ENCODE assay signal across 20 cellular contexts in the genomic region with DNA sequence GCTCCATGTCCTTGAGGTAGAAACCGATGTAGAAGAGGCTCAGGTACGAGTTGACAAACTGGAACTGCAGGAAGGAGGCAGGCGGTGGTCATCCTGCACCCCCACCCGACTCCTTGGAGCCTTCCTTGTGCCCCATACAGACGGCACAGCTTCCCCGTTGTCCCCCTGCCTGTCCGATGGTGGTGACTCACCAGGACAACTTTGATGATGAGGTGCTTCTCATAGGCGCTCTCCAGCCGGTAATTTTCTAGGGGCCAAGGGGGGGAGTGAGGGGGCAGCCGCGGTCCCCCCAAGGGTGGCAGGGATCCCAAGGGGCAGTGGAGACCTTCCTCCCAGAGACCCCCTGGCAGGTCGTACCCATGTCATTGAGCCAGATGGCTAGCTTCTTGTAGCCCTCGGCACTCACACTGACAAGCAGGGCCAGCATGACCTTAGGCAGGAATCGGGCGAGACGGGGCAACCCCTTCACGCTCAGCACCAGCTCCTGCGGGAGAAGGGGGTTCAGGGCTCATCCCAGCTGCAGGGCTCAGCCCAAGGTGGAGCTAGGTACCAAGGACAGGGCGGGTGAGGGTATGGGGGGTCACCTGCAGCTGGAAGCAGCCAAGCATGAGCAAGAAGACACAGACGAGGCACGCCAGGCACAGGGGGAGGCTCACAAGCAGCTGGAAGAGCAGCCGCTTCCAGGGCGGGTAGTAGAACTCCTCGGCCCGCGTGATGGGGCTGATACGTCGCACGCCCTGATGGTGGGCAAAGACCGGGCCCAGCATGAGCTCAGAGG. TPM values are rescaled to one million over a fixed set of nuclear protein-coding genes. Genes with fewer than 3 reads are reported as not detected.
DNase-seq lines count a peak whose midpoint lies in the region; ATAC-seq and TF ChIP-seq lines count a peak whose summit lies in the region.
"Had no signal": no experiment of that assay in that cellular context is flagged by ENCODE, and none has a peak within 500 bp of the region (broad histone marks: within the 10 kb centered on the region; RNA-seq: fewer than 3 reads in every experiment).

No MANE protein-coding gene starts in this region.

- H2AFZ ChIP-seq in H9 (ENCODE audit: low read length), result no peak overlapping the region

- H3K56ac ChIP-seq in H9 (ENCODE audit: insufficient read length, low read depth, low read length), result no peak overlapping the region

- no peak for ATAC-seq in effector memory CD8-positive, alpha-beta T cell (replicated peaks)
- ATAC-seq: A549, lower lobe of right lung had no signal

- H3K9me3 ChIP-seq in H9 (ENCODE audit: control insufficient read depth, low read depth, low read length), result no peaks in the 10 kb centered on the region
- H3K9me3 ChIP-seq: A549, esophagus muscularis mucosa, lower lobe of right lung, upper lobe of left lung had no signal

- no peak overlapping the region for H2BK15ac ChIP-seq in H9 (ENCODE audit: low read depth, low read length)

- no peaks in the 10 kb centered on the region for H3K27me3 ChIP-seq in H9 (ENCODE audit: insufficient read depth, low read length)
- H3K27me3 ChIP-seq: brain microvascular endothelial cell had no signal

- H2AK5ac ChIP-seq in H9 (ENCODE audit: insufficient read length, low read length), result no peak overlapping the region

- no peak overlapping the region for H2BK5ac ChIP-seq in H9 (ENCODE audit: insufficient read length, low read length)

- H3K9me3 Mint-ChIP-seq in T-helper 2 cell treated with Interferon-gamma antibody and Interleukin-4, amounts not matched to agents 5 μg/mL and 100 μg/mL, for 36 hours, result no peaks in the 10 kb centered on the region
- H3K9me3 Mint-ChIP-seq in H9, result no peaks in the 10 kb centered on the region; a peak in 1 of 5 replicates
- no peaks in the 10 kb centered on the region for H3K9me3 Mint-ChIP-seq in effector memory CD8-positive, alpha-beta T cell
- no peaks in the 10 kb centered on the region for H3K9me3 Mint-ChIP-seq in nephron progenitor cell
- H3K9me3 Mint-ChIP-seq: activated naive CD8-positive, alpha-beta T cell treated with anti-CD3 and anti-CD28 coated beads, Interleukin-2, amount 10 ng/mL, durations not matched to agents 7 days and 5 days had no signal

- no peak overlapping the region for H4K8ac ChIP-seq in H9 (replicated peaks; ENCODE audit: insufficient read length, low read depth, low read length)

- peaks cover 15% of the 10 kb centered on the region for H3K4me1 Mint-ChIP-seq in T-helper 2 cell treated with Interferon-gamma antibody and Interleukin-4, amounts not matched to agents 5 μg/mL and 100 μg/mL, for 36 hours (ENCODE audit: low read depth)
- H3K4me1 Mint-ChIP-seq in H9, result peaks cover 13 to 37% of the 10 kb centered on the region in 2 experiments
- peaks cover 17 to 19% of the 10 kb centered on the region in 2 donors for H3K4me1 Mint-ChIP-seq in effector memory CD8-positive, alpha-beta T cell (ENCODE audit: low read depth in 2 of 2)
- peaks cover 43% of the 10 kb centered on the region for H3K4me1 Mint-ChIP-seq in nephron progenitor cell

- H3K9ac ChIP-seq in H9 (ENCODE audit: extremely low read depth, insufficient read length, low read length), result no peak overlapping the region

- no peak overlapping the region for H3K27ac Mint-ChIP-seq in T-helper 2 cell treated with Interferon-gamma antibody and Interleukin-4, amounts not matched to agents 5 μg/mL and 100 μg/mL, for 36 hours
- H3K27ac Mint-ChIP-seq in H9, result no peak overlapping the region
- H3K27ac Mint-ChIP-seq in effector memory CD8-positive, alpha-beta T cell, result no peak overlapping the region
- no peak overlapping the region for H3K27ac Mint-ChIP-seq in nephron progenitor cell
- H3K27ac Mint-ChIP-seq: activated naive CD8-positive, alpha-beta T cell treated with anti-CD3 and anti-CD28 coated beads, Interleukin-2, amount 10 ng/mL, durations not matched to agents 7 days and 5 days; HFFc6 had no signal

- no peak overlapping the region for H3K4me2 ChIP-seq in H9 (ENCODE audit: insufficient read depth, insufficient read length, low read length)
- H3K4me2 ChIP-seq: A549 had no signal

- H3K4ac ChIP-seq in H9 (ENCODE audit: low read depth, low read length), result no peak overlapping the region

- peak overlapping the region; percentile 42 for H3K4me3 Mint-ChIP-seq in T-helper 2 cell treated with Interferon-gamma antibody and Interleukin-4, amounts not matched to agents 5 μg/mL and 100 μg/mL, for 36 hours
- peak overlapping the region; percentile 52 to 61; a peak in 4 of 5 replicates for H3K4me3 Mint-ChIP-seq in H9
- peak overlapping the region; percentile 76 to 83 for H3K4me3 Mint-ChIP-seq in effector memory CD8-positive, alpha-beta T cell
- peak overlapping the region; percentile 36 for H3K4me3 Mint-ChIP-seq in nephron progenitor cell
- H3K4me3 Mint-ChIP-seq: HFFc6 had no signal

- H4K91ac ChIP-seq in H9 (ENCODE audit: insufficient read length, low read depth, low read length), result no peak overlapping the region

- H3K27me3 Mint-ChIP-seq in T-helper 2 cell treated with Interferon-gamma antibody and Interleukin-4, amounts not matched to agents 5 μg/mL and 100 μg/mL, for 36 hours (ENCODE audit: low read depth), result peaks cover 11% of the 10 kb centered on the region
- peaks cover 6% of the 10 kb centered on the region for H3K27me3 Mint-ChIP-seq in H9 (ENCODE audit: low read depth)
- no peaks in the 10 kb centered on the region for H3K27me3 Mint-ChIP-seq in effector memory CD8-positive, alpha-beta T cell
- H3K27me3 Mint-ChIP-seq in nephron progenitor cell (ENCODE audit: low read depth, poor library complexity), result peaks cover 31% of the 10 kb centered on the region

- H3K79me2 ChIP-seq in H9 (ENCODE audit: insufficient read depth, low read length), result no peaks in the 10 kb centered on the region

- no peaks in the 10 kb centered on the region for H3K79me1 ChIP-seq in H9 (ENCODE audit: insufficient read depth, low read depth, low read length, poor library complexity, severe bottlenecking)

- H3K36me3 Mint-ChIP-seq in T-helper 2 cell treated with Interferon-gamma antibody and Interleukin-4, amounts not matched to agents 5 μg/mL and 100 μg/mL, for 36 hours (ENCODE audit: low read depth), result peaks cover 17% of the 10 kb centered on the region
- H3K36me3 Mint-ChIP-seq in H9 (ENCODE audit: insufficient read depth in 1 of 3, low read depth in 3 of 3), result peaks cover 13 to 43% (median 34%) of the 10 kb centered on the region in 3 experiments
- H3K36me3 Mint-ChIP-seq in effector memory CD8-positive, alpha-beta T cell (ENCODE audit: insufficient read depth), result no peaks in the 10 kb centered on the region
- peaks cover 31% of the 10 kb centered on the region for H3K36me3 Mint-ChIP-seq in nephron progenitor cell (ENCODE audit: low read depth)

- H4K20me1 ChIP-seq in H9 (ENCODE audit: control insufficient read depth, insufficient read depth, insufficient read length), result no peaks in the 10 kb centered on the region

- no peak for TF ChIP-seq CTCF in H9 (conservative IDR thresholded peaks at IDR 0.05)
- no peak for TF ChIP-seq CTCF in nephron progenitor cell (IDR thresholded peaks at IDR 0.05)

- no peak overlapping the region for H4K5ac ChIP-seq in H9 (ENCODE audit: insufficient read length, low read depth, low read length)

- H2BK120ac ChIP-seq in H9 (ENCODE audit: low read depth, low read length, poor library complexity, severe bottlenecking), result no peak overlapping the region

- H2BK12ac ChIP-seq in H9 (ENCODE audit: insufficient read length, low read depth, low read length), result no peak overlapping the region

- H3K14ac ChIP-seq in H9 (ENCODE audit: insufficient read depth, low read length), result no peak overlapping the region

- H3K23ac ChIP-seq in H9 (ENCODE audit: insufficient read length, low read depth, low read length), result no peak overlapping the region

- no peak overlapping the region for H3K18ac ChIP-seq in H9 (ENCODE audit: insufficient read length, low read depth, low read length)

- no peak overlapping the region for H2BK20ac ChIP-seq in H9 (ENCODE audit: low read depth, low read length, poor library complexity, severe bottlenecking)

- no peaks in the 10 kb centered on the region for H3K4me1 ChIP-seq in H9 (ENCODE audit: insufficient read depth, low read length)

- no CpG with 5 or more reads among the region's 30 CpGs for WGBS in H9 (ENCODE audit: extremely low coverage, insufficient read length, low lambda C conversion rate)

- no peak overlapping the region for H3T11ph ChIP-seq in H9 (ENCODE audit: low read length)

- no peak for DNase-seq in T-helper 2 cell treated with Interferon-gamma antibody and Interleukin-4, amounts not matched to agents 5 μg/mL and 100 μg/mL, for 36 hours (ENCODE audit: low spot score)
- DNase-seq in T-helper 2 cell (no peak), H9 (no peak), nephron progenitor cell (no peak), LoVo (ENCODE audit: low spot score) (no peak), HPDE6-E6E7 (ENCODE audit: extremely low spot score) (no peak), H4 (ENCODE audit: low spot score) (no peak)
- DNase-seq in effector memory CD8-positive, alpha-beta T cell, result no peak
- DNase-seq: activated CD4-positive, CD25-positive, alpha-beta regulatory T cell; activated naive CD8-positive, alpha-beta T cell treated with anti-CD3 and anti-CD28 coated beads, Interleukin-2, amount 10 ng/mL, durations not matched to agents 7 days and 5 days; brain microvascular endothelial cell; EL; HFFc6; lower lobe of right lung; NCI-H1436 treated with DMSO at 0.1 percent for 48 hours; NCI-H226; NK-92 treated with Interleukin-12 subunit alpha and Interleukin-12 subunit beta, amount 100 ng/mL, for 24 hours; upper lobe of left lung had no signal

- H3K27ac ChIP-seq in H9 (ENCODE audit: insufficient read length, low read depth, low read length), result no peak overlapping the region
- H3K27ac ChIP-seq: A549, brain microvascular endothelial cell, esophagus muscularis mucosa, lower lobe of right lung, upper lobe of left lung had no signal

- H3K23me2 ChIP-seq in H9 (ENCODE audit: insufficient read length, low read depth, low read length, poor library complexity, severe bottlenecking), result peaks cover 17% of the 10 kb centered on the region

RNA-seq across cellular contexts. Expression of a gene that starts 4.7 kb away (rescaled TPM):
- 18.9 and 21.9 TPM in 2 replicates for total RNA-seq in H9 (2021)
- 1.4 and 3.2 TPM in 2 replicates for total RNA-seq in H4 (2014; rRNA removed; shearing (Covaris generic))

RNA-seq across cellular contexts. Expression of a gene that starts 7.4 kb away (rescaled TPM):
- 62.9 and 71.3 TPM in 2 replicates for total RNA-seq in H9 (2021)
- total RNA-seq in H4 (2014; rRNA removed; shearing (Covaris generic)), result 10.2 and 21.7 TPM in 2 replicates

RNA-seq across cellular contexts. Expression of a gene that starts 20.6 kb away (rescaled TPM):
- total RNA-seq in H9 (2021), result 42.3 and 45.7 TPM in 2 replicates
- total RNA-seq in H4 (2014; rRNA removed; shearing (Covaris generic)), result 20.0 and 34.3 TPM in 2 replicates

RNA-seq across cellular contexts. Expression of a gene that starts 24.3 kb away (rescaled TPM):
- 84.6 and 93.6 TPM in 2 replicates for total RNA-seq in H9 (2021)
- 48.0 and 76.2 TPM in 2 replicates for total RNA-seq in H4 (2014; rRNA removed; shearing (Covaris generic))

RNA-seq across cellular contexts. Expression of a gene that starts 26.7 kb away (rescaled TPM):
- 11.7 and 12.8 TPM in 2 replicates for total RNA-seq in H9 (2021)
- total RNA-seq in H4 (2014; rRNA removed; shearing (Covaris generic)), result 3.5 and 7.5 TPM in 2 replicates
